21 cellular contexts compared by ENCODE assay signal in genomic region chr7:124679826-124680225, GRCh38.
DNase-seq lines count a peak whose midpoint lies in the region; ATAC-seq, FAIRE-seq and TF ChIP-seq lines count a peak whose summit lies in the region.
"Had no signal": no experiment of that assay in that cellular context is flagged by ENCODE, and none has a peak within 500 bp of the region (broad histone marks: within the 10 kb centered on the region; RNA-seq: fewer than 3 reads in every experiment).

No MANE protein-coding gene starts in this region.

- CTCF ChIA-PET in GM12878 (lab: Yijun Ruan, JAX) = no interaction called here

- H3K9ac ChIP-seq in GM12878 (ENCODE audit: control insufficient read depth, insufficient read depth, low read length) = no peak overlapping the region
- H3K9ac ChIP-seq: GM23248 had no signal

- DNase-seq in ELF-1 (ENCODE audit: low read depth, low spot score) (peak; percentile 4), NCI-H69 (lab: John Stamatoyannopoulos, UW) (peak; percentile 56), GM12878 (ENCODE audit: low read depth, low spot score) (no peak), SIG-M5 (lab: John Stamatoyannopoulos, UW) (no peak)
- DNase-seq: AML-193; Caco-2; CD4-positive, alpha-beta T cell; GDM1; GM23248; H7; HFFc6 had no signal

- SMC1A ChIA-PET in GM12878 (lab: Charles Lee; ENCODE audit: uncharacterized antibody, unreplicated experiment) = interaction anchor here (1.2 kb wide), 1 partner anchor 10 kb away, joined by 3 read pairs; no protein-coding TSS in a partner anchor

- no peaks in the 10 kb centered on the region for H3K79me2 ChIP-seq in GM12878 (ENCODE audit: control insufficient read depth, insufficient read depth, low read length)

- POLR2A ChIA-PET in GM12878 (lab: Charles Lee) = no interaction called here

- H3K4me2 ChIP-seq in GM12878 (ENCODE audit: control insufficient read depth, insufficient read depth) = no peak overlapping the region
- H3K4me2 ChIP-seq: A549 had no signal

- BruUV-seq in GM12878 (replicated peaks; lab: Mats Ljungman, UMichigan) = no TSS peak

- H3K36me3 ChIP-seq in GM12878 (ENCODE audit: control insufficient read depth in 2 of 2, insufficient read depth in 2 of 2, low read length in 1 of 2) = no peaks in the 10 kb centered on the region
- no peaks in the 10 kb centered on the region for H3K36me3 ChIP-seq in neuron (ENCODE audit: insufficient read depth, low read length)

- no peaks in the 10 kb centered on the region for H4K20me1 ChIP-seq in GM12878 (ENCODE audit: control insufficient read depth, insufficient read depth)

- TF ChIP-seq CTCF in GM12878 (IDR thresholded peaks at IDR 0.05 in 2 of 3, conservative IDR thresholded peaks at IDR 0.05 in 1 of 3; ENCODE audit: control insufficient read depth in 2 of 3, extremely low read depth in 1 of 3, insufficient read depth in 1 of 3, low read depth in 3 of 3, low read length in 3 of 3) = no peak

- ATAC-seq in GM12878 (no peak), GM18867 (IDR thresholded peaks at IDR 0.05; ENCODE audit: unreplicated experiment) (no peak), HG03342 (IDR thresholded peaks at IDR 0.05; ENCODE audit: unreplicated experiment) (no peak)
- ATAC-seq: A549, HCT116, HepG2 had no signal

- no peak overlapping the region for H3K4me3 ChIP-seq in GM12878
- H3K4me3 ChIP-seq in neuron (ENCODE audit: low read length) = no peak overlapping the region
- H3K4me3 ChIP-seq: A549, GM23248 had no signal

- FAIRE-seq in GM12878 (lab: Jason Lieb, UNC) = no peak
- FAIRE-seq: A549, D721Med, GM19239, HepG2 had no signal

- H3K27me3 ChIP-seq in GM12878 (replicated peaks in 1 of 2; ENCODE audit: control insufficient read depth in 2 of 2, insufficient read depth in 2 of 2, low read length in 1 of 2) = no peaks in the 10 kb centered on the region
- H3K27me3 ChIP-seq in neuron (ENCODE audit: insufficient read depth, low read length) = no peaks in the 10 kb centered on the region

- no peaks in the 10 kb centered on the region for H3K4me1 ChIP-seq in GM12878 (ENCODE audit: control insufficient read depth, insufficient read depth, low read length)
- no peaks in the 10 kb centered on the region for H3K4me1 ChIP-seq in neuron (ENCODE audit: insufficient read depth, low read length)
- H3K4me1 ChIP-seq: A549, Caco-2 had no signal

- 31% methylated on average over 5 of the region's 5 CpGs for whole genome bisulfite sequencing in GM12878 (ENCODE audit: insufficient coverage, insufficient replicate concordance, low lambda C conversion rate, missing lambda C conversion rate)

- no peak for TF ChIP-seq EP300 in GM12878 (IDR thresholded peaks at IDR 0.05; ENCODE audit: borderline replicate concordance in 1 of 2, control insufficient read depth in 1 of 2, low read depth in 2 of 2, low read length in 2 of 2)

- RAD21 ChIA-PET in GM12878 (lab: Charles Lee; ENCODE audit: unreplicated experiment) = no interaction called here

- no peak for TF ChIP-seq RAD21 in GM12878 (IDR thresholded peaks at IDR 0.05; ENCODE audit: insufficient read depth, low read depth, low read length)

- no peak for TF ChIP-seq POLR2A in GM12878 (IDR thresholded peaks at IDR 0.05; ENCODE audit: low read depth, low read length)

- intact Hi-C loops in GM12878 (cut with micrococcal nuclease; ENCODE audit: unreplicated experiment) = no loop called here

- no peak overlapping the region for H3K27ac ChIP-seq in GM12878 (ENCODE audit: control insufficient read depth, insufficient read depth)
- H3K27ac ChIP-seq: 22Rv1, A549, C4-2B, GM23248 had no signal

- in situ Hi-C loops in GM12878 (cut with MboI) = no loop called here

- H3K9me3 ChIP-seq in GM12878 (replicated peaks; ENCODE audit: control insufficient read depth, insufficient read depth, low read length) = no peaks in the 10 kb centered on the region
- no peaks in the 10 kb centered on the region for H3K9me3 ChIP-seq in neuron (ENCODE audit: low read length)
- H3K9me3 ChIP-seq: A549, Caco-2 had no signal

- H2AFZ ChIP-seq in GM12878 (ENCODE audit: control insufficient read depth, low read depth, low read length) (no peak overlapping the region), neuron (ENCODE audit: low read depth, low read length) (peak overlapping the region; percentile 10)
- H2AFZ ChIP-seq: GM23248 had no signal

TF ChIP-seq in GM12878, 131 proteins besides CTCF, POLR2A, EP300 and RAD21:
- no peak for TF ChIP-seq LARP7 (IDR thresholded peaks at IDR 0.05)
- TF ChIP-seq MEF2B (IDR thresholded peaks at IDR 0.05; ENCODE audit: partially characterized antibody, poor library complexity, severe bottlenecking) = no peak
- peak; percentile 22 for TF ChIP-seq BCL3 (IDR thresholded peaks at IDR 0.05; ENCODE audit: borderline replicate concordance, insufficient read depth, low read depth, low read length, poor library complexity, severe bottlenecking)
- TF ChIP-seq TCF3 (IDR thresholded peaks at IDR 0.05; ENCODE audit: borderline replicate concordance, insufficient read depth, low read depth, low read length) = no peak
- no peak for TF ChIP-seq NFXL1 (IDR thresholded peaks at IDR 0.05; ENCODE audit: borderline replicate concordance)
- no peak for TF ChIP-seq TCF12 (IDR thresholded peaks at IDR 0.05; ENCODE audit: low read depth, low read length)
TF ChIP-seq in GM12878: peak in this region for 1.

Comparison
In these comparisons a context has a peak if more than half of its experiments do, and no peak if none do; other contexts are left out.
1. DNase-seq: peak in ELF-1 (single experiment) and NCI-H69 (single experiment); none in GM12878 (single experiment) and SIG-M5 (single experiment).